Comparison of ENCODE assay signal across 14 cellular contexts in the genomic region with DNA sequence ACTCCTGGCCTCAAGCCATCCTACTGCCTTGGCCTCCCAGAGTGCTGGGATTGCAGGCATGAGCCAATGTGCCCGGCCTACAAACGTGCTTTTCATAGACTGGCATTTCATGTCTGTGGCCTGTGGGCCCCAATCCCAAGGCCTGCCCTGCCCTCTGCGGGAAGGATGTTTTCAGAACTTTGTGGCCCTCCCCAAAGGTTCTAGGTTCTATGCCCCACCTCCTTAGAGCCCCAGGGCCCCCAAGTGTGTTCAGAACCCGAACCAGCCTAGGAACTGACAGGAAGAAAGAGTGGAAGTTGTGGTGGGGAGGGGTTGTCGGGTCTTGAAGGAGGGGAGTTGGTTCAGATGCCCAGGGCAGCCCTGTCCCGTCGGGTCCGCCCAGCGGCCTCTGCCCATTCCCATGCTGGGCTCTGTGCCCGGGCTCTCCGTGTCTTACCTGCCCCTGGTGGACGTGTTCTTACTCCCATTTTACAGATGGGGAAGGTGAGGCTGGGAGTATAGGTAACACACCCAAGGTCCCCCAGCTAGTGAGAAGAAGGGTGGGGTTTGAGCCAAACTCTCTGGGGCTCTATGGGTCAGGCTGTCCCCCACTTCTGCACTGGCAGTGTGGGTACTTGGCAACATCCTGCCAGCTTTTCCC.
DNase-seq lines count a peak whose midpoint lies in the region; ATAC-seq and TF ChIP-seq lines count a peak whose summit lies in the region.
"Had no signal": no experiment of that assay in that cellular context is flagged by ENCODE, and none has a peak within 500 bp of the region (broad histone marks: within the 10 kb centered on the region; RNA-seq: fewer than 3 reads in every experiment).

No MANE protein-coding gene starts in this region.

- no peaks in the 10 kb centered on the region for H3K36me3 ChIP-seq in Panc1 (ENCODE audit: control insufficient read depth, insufficient read depth, low read length)
- no peaks in the 10 kb centered on the region for H3K36me3 ChIP-seq in mesenchymal stem cell (ENCODE audit: control insufficient read depth in 1 of 2, insufficient read depth in 2 of 2, low read depth in 1 of 2, low read length in 2 of 2)
- peaks cover 0 to 8% (median 0%) of the 10 kb centered on the region in 3 donors for H3K36me3 ChIP-seq in tibial artery
- H3K36me3 ChIP-seq: ovary, spleen had no signal

- no peaks in the 10 kb centered on the region for H3K27me3 ChIP-seq in Panc1 (ENCODE audit: control insufficient read depth, insufficient read depth, low read length)
- no peaks in the 10 kb centered on the region for H3K27me3 ChIP-seq in mesenchymal stem cell (ENCODE audit: control insufficient read depth in 1 of 2, insufficient read depth in 1 of 2, low read length in 2 of 2)
- H3K27me3 ChIP-seq in tibial artery = peaks cover 0 to 12% of the 10 kb centered on the region in 2 donors
- H3K27me3 ChIP-seq: ovary had no signal

- no peak overlapping the region for H4K8ac ChIP-seq in mesenchymal stem cell (ENCODE audit: low read length)

- no peak overlapping the region for H2BK120ac ChIP-seq in mesenchymal stem cell (ENCODE audit: low read depth, low read length)

- CTCF ChIA-PET in Panc1 (lab: Charles Lee) = no interaction called here

- POLR2A ChIA-PET in Panc1 (lab: Charles Lee) = no interaction called here

- peak overlapping the region; percentile 14 to 90 for H3K18ac ChIP-seq in mesenchymal stem cell (ENCODE audit: low read depth in 1 of 2, low read length in 2 of 2)

- H2BK12ac ChIP-seq in mesenchymal stem cell (ENCODE audit: low read length in 2 of 2) = peak overlapping the region in 1 of 2 experiments; percentile 70

- H4K91ac ChIP-seq in mesenchymal stem cell (ENCODE audit: low read length) = peak overlapping the region; percentile 72

- BruUV-seq in Panc1 (replicated peaks; lab: Mats Ljungman, UMichigan) = no TSS peak

- DNase-seq in Panc1 (ENCODE audit: low read depth, low spot score) (no peak), mesenchymal stem cell (no peak), tibial artery (no peak)
- no peak for DNase-seq in activated effector memory CD4-positive, alpha-beta T cell treated with Interleukin-2 at 50 U/mL for 16 hours
- DNase-seq: C1 segment of cervical spinal cord, NCI-H1694, NCI-H446, SHP77 treated with DMSO at 0.1 percent for 48 hours, spleen had no signal

- H3K27ac ChIP-seq in Panc1 (ENCODE audit: low read length) (peak overlapping the region; percentile 70), cingulate gyrus (ENCODE audit: low read depth, low read length) (peak overlapping the region; percentile 29), mesenchymal stem cell (ENCODE audit: low read length, poor library complexity, severe bottlenecking) (no peak overlapping the region), tibial artery (peak overlapping the region; percentile 46 to 62)

- 0 out of 2 replicates have a peak, but pooled peaks cover 4% of the 10 kb centered on the region for H3K9me3 ChIP-seq in Panc1 (ENCODE audit: control insufficient read depth, insufficient read depth, low read depth, low read length)
- H3K9me3 ChIP-seq in mesenchymal stem cell (ENCODE audit: control insufficient read depth, low read length) = peaks cover 14% of the 10 kb centered on the region
- peaks cover 0 to 14% (median 10%) of the 10 kb centered on the region in 3 donors for H3K9me3 ChIP-seq in tibial artery
- H3K9me3 ChIP-seq: ovary had no signal

- ATAC-seq in Panc1 (peak; percentile 40; the same call in 1 of the 2 replicates), GM19035 (IDR thresholded peaks at IDR 0.05; ENCODE audit: unreplicated experiment) (no peak), GM21515 (IDR thresholded peaks at IDR 0.05; ENCODE audit: unreplicated experiment) (no peak), HG03097 (IDR thresholded peaks at IDR 0.05; ENCODE audit: low FRiP score, unreplicated experiment) (no peak)

- no peak overlapping the region for H2AFZ ChIP-seq in mesenchymal stem cell (ENCODE audit: low read depth, low read length)

- no peak overlapping the region for H2BK5ac ChIP-seq in mesenchymal stem cell (ENCODE audit: low read depth, low read length, poor library complexity, severe bottlenecking)

- H3K4me3 ChIP-seq in Panc1 (ENCODE audit: low read depth in 2 of 2, low read length in 2 of 2) (no peak overlapping the region), mesenchymal stem cell (ENCODE audit: insufficient read depth in 1 of 2, low read depth in 1 of 2, low read length in 2 of 2) (no peak overlapping the region), tibial artery (no peak overlapping the region)
- H3K4me3 ChIP-seq: ovary, spleen had no signal

- no peak overlapping the region for H3K4me2 ChIP-seq in mesenchymal stem cell (ENCODE audit: low read length, poor library complexity, severe bottlenecking)

- in situ Hi-C loops in Panc1 (cut with HindIII; ENCODE audit: low pct_unique_long_range_greater_than_20kb, low sequenced_read_pairs) = no loop called here

- H3K4me1 ChIP-seq in Panc1 (ENCODE audit: control insufficient read depth, insufficient read depth, low read length) = peaks cover 31% of the 10 kb centered on the region
- peaks cover 24% of the 10 kb centered on the region for H3K4me1 ChIP-seq in mesenchymal stem cell (ENCODE audit: control insufficient read depth, insufficient read depth, low read depth, low read length)
- H3K4me1 ChIP-seq in tibial artery = peaks cover 0 to 29% (median 23%) of the 10 kb centered on the region in 4 donors

- H3K14ac ChIP-seq in mesenchymal stem cell (ENCODE audit: low read length in 2 of 2) = peak overlapping the region in 1 of 2 experiments; percentile 62

- WGBS in mesenchymal stem cell = 92% methylated on average over 12 of the region's 12 CpGs

- peak overlapping the region; percentile 29 for H2BK15ac ChIP-seq in mesenchymal stem cell (ENCODE audit: low read depth, poor library complexity, severe bottlenecking)

- intact Hi-C loops in Panc1 (cut with micrococcal nuclease; ENCODE audit: unreplicated experiment) = no loop called here
- intact Hi-C loops in tibial artery (cut with DNase I; ENCODE audit: low total_unique reads) = no loop called here

- TF ChIP-seq CTCF in Panc1 (IDR thresholded peaks at IDR 0.05) (no peak), tibial artery (IDR thresholded peaks at IDR 0.05) (peak in 1 of 2 experiments; percentile 30)

- peak overlapping the region; percentile 51 for H3K9ac ChIP-seq in mesenchymal stem cell (ENCODE audit: low read length)

- peak overlapping the region; percentile 17 for H2AK5ac ChIP-seq in mesenchymal stem cell (ENCODE audit: low read length, severe bottlenecking)

- H3K4ac ChIP-seq in mesenchymal stem cell (ENCODE audit: low read depth in 1 of 2, low read length in 2 of 2) = peak overlapping the region in 1 of 2 experiments; percentile 76

- H3K23ac ChIP-seq in mesenchymal stem cell (ENCODE audit: low read length in 2 of 2) = no peak overlapping the region

- H3K79me1 ChIP-seq in mesenchymal stem cell (replicated peaks; ENCODE audit: low read length, poor library complexity, severe bottlenecking) = no peaks in the 10 kb centered on the region
